1 cellular context compared by ENCODE assay signal in the genomic region with DNA sequence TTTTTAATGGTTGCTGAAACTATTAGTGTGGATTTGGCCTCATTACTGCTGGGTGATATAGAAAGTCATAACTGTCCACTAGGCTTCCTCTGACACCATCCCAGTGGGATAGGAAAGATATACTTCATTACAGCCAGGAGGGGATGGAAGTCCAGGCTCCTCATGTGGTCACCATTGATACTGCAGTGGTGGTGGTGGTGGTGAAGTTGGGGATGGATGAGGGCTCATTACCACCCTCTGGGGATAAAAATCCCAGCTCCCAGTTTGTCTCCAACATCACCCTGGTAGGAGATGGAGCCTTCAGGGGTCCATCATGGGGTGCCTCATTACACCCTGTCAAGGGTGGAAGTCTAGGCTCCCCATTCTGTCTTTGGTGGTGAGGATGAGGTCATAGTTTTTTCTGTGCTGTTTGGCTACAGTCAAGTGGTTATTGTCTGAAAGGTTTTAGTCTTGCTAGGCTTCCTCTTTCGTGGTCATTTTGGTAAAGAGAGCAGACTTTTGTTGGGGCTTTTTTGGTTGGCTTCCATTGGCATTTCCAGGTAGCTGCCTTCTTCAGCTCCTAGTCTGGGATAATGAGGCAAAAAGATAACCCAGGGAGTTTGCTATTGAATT.
TF ChIP-seq lines count a peak whose summit lies in the region.

No MANE protein-coding gene starts in this region.

TF ChIP-seq in A549, 52 proteins besides CTCF, POLR2A, EP300 and RAD21 (continued from another document):
- TF ChIP-seq REST (IDR thresholded peaks at IDR 0.05) (no peak), NR3C1 (IDR thresholded peaks at IDR 0.05) (no peak), HEYL (CRISPR knock-in tag; IDR thresholded peaks at IDR 0.05) (no peak)
